In genomic region chr2:191362841-191363240, GRCh38 we compare ENCODE assay signal across 28 cellular contexts.
"Had no signal": no experiment of that assay in that cellular context is flagged by ENCODE, and none has a peak within 500 bp of the region (broad histone marks: within the 10 kb centered on the region; RNA-seq: fewer than 3 reads in every experiment).

No MANE protein-coding gene starts in this region.

- DNase-seq: hippocampal formation; kidney glomerular epithelial cell; left cardiac atrium; left ventricle myocardium superior; lower lobe of right lung; mammary epithelial cell; mesenchymal stem cell; naive thymus-derived CD8-positive, alpha-beta T cell; nephron progenitor cell; occipital lobe; pancreas; posterior cingulate gyrus; retina; right cardiac atrium; stimulated activated CD4-positive, alpha-beta T cell treated with anti-CD3 and anti-CD28 coated beads, Interleukin-12 subunit alpha, Interleukin-12 subunit beta, amount 100 ng/mL, for 4 hours; stimulated activated CD4-positive, alpha-beta T cell treated with anti-CD3 and anti-CD28 coated beads, Interleukin-15, amount 100 ng/mL, for 24 hours; stimulated activated CD4-positive, alpha-beta T cell treated with anti-CD3 and anti-CD28 coated beads, Interleukin-2, amount 100 ng/mL, for 24 hours; stimulated activated CD4-positive, alpha-beta T cell treated with anti-CD3 and anti-CD28 coated beads, Interleukin-4, amount 100 ng/mL, for 1 hour; stimulated activated naive B cell treated with anti-CD40 and anti-IgM and Interleukin-4, amounts not matched to agents 10 μg/mL and 1 μg/mL and 100 μg/mL, for 72 hours; stimulated activated naive CD8-positive, alpha-beta T cell treated with anti-CD3 and anti-CD28 coated beads, Interleukin-15, Interleukin-2, amounts not matched to agents 100 U/mL and 50 U/mL, for 24 hours; stomach; testis; thyroid gland; uterus had no signal

- H2AFZ ChIP-seq: neural progenitor cell had no signal

- H3K9me3 ChIP-seq: lower lobe of right lung, neutrophil, pancreas, prostate gland, stomach, testis, thyroid gland, uterus had no signal

- H3K4me2 ChIP-seq: neural progenitor cell had no signal

- H3K36me3 ChIP-seq: neural progenitor cell, neutrophil, prostate gland, thyroid gland, uterus had no signal

- H3K9ac ChIP-seq: neural progenitor cell had no signal

- H3K27me3 ChIP-seq: neural progenitor cell, neutrophil, pancreas, stomach, testis, thyroid gland, uterus had no signal

- H3K4me1 ChIP-seq: neural progenitor cell, prostate gland, testis, uterus had no signal

- H3K4me3 ChIP-seq: lower lobe of right lung, neural progenitor cell, pancreas, prostate gland, skin epidermis, stomach, testis, thyroid gland, uterus had no signal

- H3K27ac ChIP-seq: lower lobe of right lung, neural progenitor cell, neutrophil, pancreas, prostate gland, skin epidermis, stomach, testis, thyroid gland, uterus had no signal
